2 cellular contexts compared by ENCODE assay signal in genomic region chr4:119240128-119240527, GRCh38.
TF ChIP-seq lines count a peak whose summit lies in the region.

No MANE protein-coding gene starts in this region.

TF ChIP-seq in HEK293, 187 proteins besides CTCF, POLR2A, EP300 and RAD21 (continued from another document):
- TF ChIP-seq, protein P1, sequence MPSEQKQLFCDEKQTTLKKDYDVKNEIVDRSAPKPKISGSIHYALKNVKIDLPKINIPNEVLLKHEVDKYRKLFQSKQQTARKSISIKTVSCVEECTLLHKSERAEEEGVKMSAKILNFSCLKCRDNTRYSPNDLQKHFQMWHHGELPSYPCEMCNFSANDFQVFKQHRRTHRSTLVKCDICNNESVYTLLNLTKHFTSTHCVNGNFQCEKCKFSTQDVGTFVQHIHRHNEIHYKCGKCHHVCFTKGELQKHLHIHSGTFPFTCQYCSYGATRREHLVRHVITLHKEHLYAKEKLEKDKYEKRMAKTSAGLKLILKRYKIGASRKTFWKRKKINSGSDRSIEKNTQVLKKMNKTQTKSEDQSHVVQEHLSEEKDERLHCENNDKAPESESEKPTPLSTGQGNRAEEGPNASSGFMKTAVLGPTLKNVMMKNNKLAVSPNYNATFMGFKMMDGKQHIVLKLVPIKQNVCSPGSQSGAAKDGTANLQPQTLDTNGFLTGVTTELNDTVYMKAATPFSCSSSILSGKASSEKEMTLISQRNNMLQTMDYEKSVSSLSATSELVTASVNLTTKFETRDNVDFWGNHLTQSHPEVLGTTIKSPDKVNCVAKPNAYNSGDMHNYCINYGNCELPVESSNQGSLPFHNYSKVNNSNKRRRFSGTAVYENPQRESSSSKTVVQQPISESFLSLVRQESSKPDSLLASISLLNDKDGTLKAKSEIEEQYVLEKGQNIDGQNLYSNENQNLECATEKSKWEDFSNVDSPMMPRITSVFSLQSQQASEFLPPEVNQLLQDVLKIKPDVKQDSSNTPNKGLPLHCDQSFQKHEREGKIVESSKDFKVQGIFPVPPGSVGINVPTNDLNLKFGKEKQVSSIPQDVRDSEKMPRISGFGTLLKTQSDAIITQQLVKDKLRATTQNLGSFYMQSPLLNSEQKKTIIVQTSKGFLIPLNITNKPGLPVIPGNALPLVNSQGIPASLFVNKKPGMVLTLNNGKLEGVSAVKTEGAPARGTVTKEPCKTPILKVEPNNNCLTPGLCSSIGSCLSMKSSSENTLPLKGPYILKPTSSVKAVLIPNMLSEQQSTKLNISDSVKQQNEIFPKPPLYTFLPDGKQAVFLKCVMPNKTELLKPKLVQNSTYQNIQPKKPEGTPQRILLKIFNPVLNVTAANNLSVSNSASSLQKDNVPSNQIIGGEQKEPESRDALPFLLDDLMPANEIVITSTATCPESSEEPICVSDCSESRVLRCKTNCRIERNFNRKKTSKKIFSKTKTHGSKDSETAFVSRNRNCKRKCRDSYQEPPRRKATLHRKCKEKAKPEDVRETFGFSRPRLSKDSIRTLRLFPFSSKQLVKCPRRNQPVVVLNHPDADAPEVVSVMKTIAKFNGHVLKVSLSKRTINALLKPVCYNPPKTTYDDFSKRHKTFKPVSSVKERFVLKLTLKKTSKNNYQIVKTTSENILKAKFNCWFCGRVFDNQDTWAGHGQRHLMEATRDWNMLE (tag by site-specific recombination; conservative IDR thresholded peaks at IDR 0.05; ENCODE audit: low read depth): no peak
- TF ChIP-seq KLF1 (tag by site-specific recombination; IDR thresholded peaks at IDR 0.05) (no peak), ZNF513 (tag by site-specific recombination; IDR thresholded peaks at IDR 0.05) (no peak), RBAK (tag by site-specific recombination; IDR thresholded peaks at IDR 0.05) (no peak), ZBTB21 (tag by site-specific recombination; IDR thresholded peaks at IDR 0.05) (no peak), WT1 (tag by site-specific recombination; IDR thresholded peaks at IDR 0.05) (peak; percentile 64), ZNF175 (tag by site-specific recombination; IDR thresholded peaks at IDR 0.05) (no peak), ZNF155 (tag by site-specific recombination; IDR thresholded peaks at IDR 0.05) (no peak), PRDM2 (tag by site-specific recombination; IDR thresholded peaks at IDR 0.05; ENCODE audit: borderline replicate concordance) (no peak), EGR2 (tag by site-specific recombination; IDR thresholded peaks at IDR 0.05; ENCODE audit: low read depth) (no peak)

TF ChIP-seq in WTC11, 78 proteins besides CTCF, POLR2A, EP300 and RAD21 (continued from another document):
- TF ChIP-seq NR3C1 (CRISPR knock-in tag; conservative IDR thresholded peaks at IDR 0.05; ENCODE audit: low read depth): no peak
- TF ChIP-seq FOXJ3 (CRISPR knock-in tag; IDR thresholded peaks at IDR 0.05; ENCODE audit: borderline replicate concordance): no peak
